9 cellular contexts compared by ENCODE assay signal in genomic region chr12:68240975-68241374, GRCh38. TPM values are rescaled to one million over a fixed set of nuclear protein-coding genes. Genes with fewer than 3 reads are reported as not detected.
DNase-seq lines count a peak whose midpoint lies in the region; ATAC-seq and TF ChIP-seq lines count a peak whose summit lies in the region.
"Had no signal": no experiment of that assay in that cellular context is flagged by ENCODE, and none has a peak within 500 bp of the region (broad histone marks: within the 10 kb centered on the region; RNA-seq: fewer than 3 reads in every experiment).

No MANE protein-coding gene starts in this region.

- TF ChIP-seq CTCF in GM06990 (IDR thresholded peaks at IDR 0.05; ENCODE audit: insufficient read depth, low read length, poor library complexity, severe bottlenecking) (no peak), dorsolateral prefrontal cortex (IDR thresholded peaks at IDR 0.05 in 54 of 56, conservative IDR thresholded peaks at IDR 0.05 in 2 of 56; ENCODE audit: low read depth in 1 of 56, partially characterized antibody in 56 of 56) (no peak)

- H3K9ac ChIP-seq in stomach smooth muscle (ENCODE audit: low read length in 2 of 2): peak overlapping the region; percentile 13 to 47

- intact Hi-C loops in dorsolateral prefrontal cortex (cut with DNase I): no loop called here

- no peaks in the 10 kb centered on the region for H3K27me3 ChIP-seq in GM06990 (replicated peaks; ENCODE audit: control insufficient read depth, insufficient read depth, low read length)
- no peaks in the 10 kb centered on the region for H3K27me3 ChIP-seq in stomach smooth muscle (ENCODE audit: control insufficient read depth in 1 of 2, insufficient read depth in 2 of 2, low read length in 2 of 2)
- no peaks in the 10 kb centered on the region for H3K27me3 ChIP-seq in dorsolateral prefrontal cortex

- no peaks in the 10 kb centered on the region for H3K9me3 ChIP-seq in stomach smooth muscle (ENCODE audit: control insufficient read depth in 2 of 2, low read length in 2 of 2)

- peak overlapping the region; percentile 41 for H3K27ac ChIP-seq in stomach smooth muscle (ENCODE audit: low read length)
- peak overlapping the region in 3 of 59 donors; percentile 1 to 33 (median 10) for H3K27ac ChIP-seq in dorsolateral prefrontal cortex
- H3K27ac ChIP-seq: HL-60 had no signal

- H3K4me3 ChIP-seq in GM06990 (replicated peaks; ENCODE audit: low read depth, low read length) (no peak overlapping the region), stomach smooth muscle (ENCODE audit: low read length in 2 of 2) (peak overlapping the region; percentile 49 to 55), dorsolateral prefrontal cortex (no peak overlapping the region)

- H3K36me3 ChIP-seq in GM06990 (ENCODE audit: control insufficient read depth, insufficient read depth, low read length): no peaks in the 10 kb centered on the region
- no peaks in the 10 kb centered on the region for H3K36me3 ChIP-seq in stomach smooth muscle (ENCODE audit: control insufficient read depth in 2 of 2, insufficient read depth in 2 of 2, low read length in 2 of 2)

- DNase-seq in GM06990 (ENCODE audit: extremely low read depth, insufficient read length) (peak; percentile 44), MV-4-11 (lab: John Stamatoyannopoulos, UW) (peak; percentile 62), medulla oblongata (ENCODE audit: extremely low spot score) (peak; percentile 69), cortex of kidney (lab: John Stamatoyannopoulos, UW) (no peak), dorsolateral prefrontal cortex (no peak)
- DNase-seq in activated effector memory CD4-positive, alpha-beta T cell treated with Interleukin-2 at 50 U/mL for 16 hours: peak; percentile 21

- peak; percentile 87 for ATAC-seq in GM21737 (IDR thresholded peaks at IDR 0.05; ENCODE audit: unreplicated experiment)

- peaks cover 23% of the 10 kb centered on the region for H3K4me1 ChIP-seq in stomach smooth muscle (ENCODE audit: control insufficient read depth, insufficient read depth, low read length)

RNA-seq across cellular contexts. Expression of gene IL22, which starts 12.4 kb away (rescaled TPM):
- not detected for total RNA-seq in dorsolateral prefrontal cortex

RNA-seq across cellular contexts. Expression of gene IL26, which starts 15.4 kb away (rescaled TPM):
- under 1 TPM in 1 of 120 experiments, not detected in 119; 0.60 TPM for total RNA-seq in dorsolateral prefrontal cortex

Comparison
In these comparisons a context has a peak if more than half of its experiments do, and no peak if none do; other contexts are left out.
1. DNase-seq: peak in GM06990 (single experiment), MV-4-11 (single experiment), activated effector memory CD4-positive, alpha-beta T cell treated with Interleukin-2 at 50 U/mL for 16 hours (single experiment) and medulla oblongata (single experiment); none in cortex of kidney (single experiment) and dorsolateral prefrontal cortex (0 of 10).
2. H3K4me3 ChIP-seq: peak in stomach smooth muscle (2 of 2); none in GM06990 (single experiment) and dorsolateral prefrontal cortex (0 of 59).